7 cellular contexts compared by ENCODE assay signal in the genomic region with DNA sequence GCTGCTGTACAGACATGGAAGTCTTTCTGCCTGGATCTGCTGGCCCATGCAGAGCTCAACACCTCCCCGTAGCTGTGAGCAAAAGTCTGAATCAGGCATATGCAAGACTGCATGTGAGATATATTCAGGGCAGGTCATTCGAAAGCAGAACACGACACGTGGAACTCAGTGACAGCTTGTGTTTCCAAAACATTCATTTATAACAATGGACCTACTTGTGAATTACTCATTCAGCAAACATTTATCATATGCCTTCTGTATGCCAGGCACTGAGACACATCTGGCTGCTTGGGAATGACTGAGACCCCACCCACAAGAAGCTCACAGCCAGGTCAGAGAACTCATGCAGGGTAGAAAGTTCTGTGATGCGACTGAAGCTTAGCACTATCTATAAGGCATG. TPM values are rescaled to one million over a fixed set of nuclear protein-coding genes. Genes with fewer than 3 reads are reported as not detected.
"Had no signal": no experiment of that assay in that cellular context is flagged by ENCODE, and none has a peak within 500 bp of the region (broad histone marks: within the 10 kb centered on the region; RNA-seq: fewer than 3 reads in every experiment).

No MANE protein-coding gene starts in this region.

RNA-seq across cellular contexts. Expression of a gene that starts 46.2 kb away (rescaled TPM):
- total RNA-seq: LHCN-M2, MCF 10A, NCI-H460, OCI-LY7, Right ventricle myocardium superior, RPMI7951 had no signal
- polyA plus RNA-seq: SK-N-SH had no signal
